26 cellular contexts compared by ENCODE assay signal in the genomic region with DNA sequence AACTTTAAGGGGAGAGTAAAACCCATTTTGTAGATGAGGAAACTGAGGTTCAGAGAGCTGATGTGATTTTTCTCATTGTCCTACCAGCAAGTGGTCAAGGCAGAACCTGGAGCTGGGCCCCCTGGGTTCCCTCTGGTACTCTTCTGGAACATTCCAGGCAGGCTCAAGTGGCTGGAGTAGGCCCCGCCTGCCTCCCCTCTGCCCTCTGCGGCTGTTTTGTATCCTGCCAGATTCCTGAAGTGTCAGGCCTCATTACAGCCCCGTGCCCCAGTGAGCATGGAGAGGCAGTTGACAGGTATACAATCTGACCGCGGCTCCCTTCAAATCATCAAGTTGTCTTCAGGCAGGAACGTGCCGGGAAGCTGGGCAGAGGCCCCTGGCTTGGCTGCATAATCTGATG.
DNase-seq lines count a peak whose midpoint lies in the region; ATAC-seq and TF ChIP-seq lines count a peak whose summit lies in the region.
"Had no signal": no experiment of that assay in that cellular context is flagged by ENCODE, and none has a peak within 500 bp of the region (broad histone marks: within the 10 kb centered on the region; RNA-seq: fewer than 3 reads in every experiment).

No MANE protein-coding gene starts in this region.

- intact Hi-C loops in Right ventricle myocardium inferior (cut with DNase I), result no loop called here
- intact Hi-C loops in cardiac septum (cut with DNase I), result no loop called here
- intact Hi-C loops in thyroid gland (cut with DNase I), result no loop called here

- TF ChIP-seq POLR2A in thyroid gland (IDR thresholded peaks at IDR 0.05), result no peak

- H3K27ac Mint-ChIP-seq in activated T-helper 17 cell treated with anti-CD3 and anti-CD28 coated beads, Interleukin-2, amount 50 U/mL, for 72 hours, result no peak overlapping the region
- H3K27ac Mint-ChIP-seq: CD4-positive, CD25-positive, alpha-beta regulatory T cell; GM23338; H9 had no signal

- H3K4me3 Mint-ChIP-seq in activated T-helper 17 cell treated with anti-CD3 and anti-CD28 coated beads, Interleukin-2, amount 50 U/mL, for 72 hours, result no peak overlapping the region
- H3K4me3 Mint-ChIP-seq: CD4-positive, CD25-positive, alpha-beta regulatory T cell; GM23338; H9 had no signal

- no peak for DNase-seq in Right ventricle myocardium inferior (ENCODE audit: missing footprints)
- DNase-seq in right atrium auricular region (ENCODE audit: low spot score), result no peak
- peak; percentile 66 for DNase-seq in cardiac septum (ENCODE audit: low spot score)
- peak; percentile 55 for DNase-seq in left kidney (ENCODE audit: low read depth, low spot score)
- DNase-seq in thyroid gland, result peak; percentile 56 to 59
- DNase-seq in midbrain (lab: John Stamatoyannopoulos, UW), result no peak
- DNase-seq in T-helper 9 cell, result no peak
- DNase-seq: 8988T; CD4-positive, CD25-positive, alpha-beta regulatory T cell; DMS153; GDM1; H9; KG1; MG63; NCI-H1105 treated with DMSO at 0.1 percent for 48 hours; NCI-H146; NCI-H1930; NCI-H2107; NCI-H526 treated with DMSO at 0.1 percent for 48 hours; SK-N-SH had no signal

- H3K4me1 ChIP-seq in right atrium auricular region, result peaks cover 0 to 9% of the 10 kb centered on the region in 2 donors
- peaks cover 35 to 44% of the 10 kb centered on the region in 2 donors for H3K4me1 ChIP-seq in thyroid gland

- H3K4me1 Mint-ChIP-seq in activated T-helper 17 cell treated with anti-CD3 and anti-CD28 coated beads, Interleukin-2, amount 50 U/mL, for 72 hours, result no peaks in the 10 kb centered on the region
- H3K4me1 Mint-ChIP-seq: CD4-positive, CD25-positive, alpha-beta regulatory T cell had no signal

- H3K27me3 ChIP-seq in right atrium auricular region (no peaks in the 10 kb centered on the region), thyroid gland (no peaks in the 10 kb centered on the region)
- H3K27me3 ChIP-seq: BLaER1 had no signal

- TF ChIP-seq CTCF in right atrium auricular region (IDR thresholded peaks at IDR 0.05) (no peak), thyroid gland (IDR thresholded peaks at IDR 0.05) (no peak)

- H3K36me3 Mint-ChIP-seq in activated T-helper 17 cell treated with anti-CD3 and anti-CD28 coated beads, Interleukin-2, amount 50 U/mL, for 72 hours (ENCODE audit: low read depth), result no peaks in the 10 kb centered on the region
- H3K36me3 Mint-ChIP-seq: CD4-positive, CD25-positive, alpha-beta regulatory T cell had no signal

- H3K27ac ChIP-seq in right atrium auricular region, result no peak overlapping the region
- no peak overlapping the region for H3K27ac ChIP-seq in thyroid gland
- H3K27ac ChIP-seq: BLaER1, RWPE1 had no signal

- 27 to 33% methylated on average over 7 of the region's 7 CpGs for WGBS in thyroid gland, 2 donors

- peaks cover 4% of the 10 kb centered on the region for H3K9me3 Mint-ChIP-seq in activated T-helper 17 cell treated with anti-CD3 and anti-CD28 coated beads, Interleukin-2, amount 50 U/mL, for 72 hours

- H3K36me3 ChIP-seq in right atrium auricular region, result no peaks in the 10 kb centered on the region
- H3K36me3 ChIP-seq in thyroid gland, result no peaks in the 10 kb centered on the region
- H3K36me3 ChIP-seq: BLaER1, MG63 had no signal

- H3K4me3 ChIP-seq in right atrium auricular region (no peak overlapping the region), thyroid gland (replicated peaks in 1 of 3) (no peak overlapping the region)
- H3K4me3 ChIP-seq: BLaER1, GM12878, GM23338, MG63 had no signal

- no peaks in the 10 kb centered on the region for H3K9me3 ChIP-seq in right atrium auricular region
- no peaks in the 10 kb centered on the region for H3K9me3 ChIP-seq in thyroid gland
- H3K9me3 ChIP-seq: BLaER1, MG63, SK-N-SH had no signal

- H3K27me3 Mint-ChIP-seq in activated T-helper 17 cell treated with anti-CD3 and anti-CD28 coated beads, Interleukin-2, amount 50 U/mL, for 72 hours, result peaks cover 26% of the 10 kb centered on the region

- ATAC-seq in Right ventricle myocardium inferior, result peak; percentile 65
- ATAC-seq in activated T-helper 17 cell treated with anti-CD3 and anti-CD28 coated beads, Interleukin-2, amount 50 U/mL, for 72 hours (replicated peaks), result no peak
- ATAC-seq: GM12878, GM23338, Panc1 had no signal

Comparison
In these comparisons a context has a peak if more than half of its experiments do, and no peak if none do; other contexts are left out.
1. DNase-seq: peak in cardiac septum (single experiment), left kidney (single experiment) and thyroid gland (2 of 2); none in Right ventricle myocardium inferior (single experiment), right atrium auricular region (single experiment), midbrain (single experiment) and T-helper 9 cell (single experiment).